Comparison of ENCODE assay signal across 9 cellular contexts in the genomic region with DNA sequence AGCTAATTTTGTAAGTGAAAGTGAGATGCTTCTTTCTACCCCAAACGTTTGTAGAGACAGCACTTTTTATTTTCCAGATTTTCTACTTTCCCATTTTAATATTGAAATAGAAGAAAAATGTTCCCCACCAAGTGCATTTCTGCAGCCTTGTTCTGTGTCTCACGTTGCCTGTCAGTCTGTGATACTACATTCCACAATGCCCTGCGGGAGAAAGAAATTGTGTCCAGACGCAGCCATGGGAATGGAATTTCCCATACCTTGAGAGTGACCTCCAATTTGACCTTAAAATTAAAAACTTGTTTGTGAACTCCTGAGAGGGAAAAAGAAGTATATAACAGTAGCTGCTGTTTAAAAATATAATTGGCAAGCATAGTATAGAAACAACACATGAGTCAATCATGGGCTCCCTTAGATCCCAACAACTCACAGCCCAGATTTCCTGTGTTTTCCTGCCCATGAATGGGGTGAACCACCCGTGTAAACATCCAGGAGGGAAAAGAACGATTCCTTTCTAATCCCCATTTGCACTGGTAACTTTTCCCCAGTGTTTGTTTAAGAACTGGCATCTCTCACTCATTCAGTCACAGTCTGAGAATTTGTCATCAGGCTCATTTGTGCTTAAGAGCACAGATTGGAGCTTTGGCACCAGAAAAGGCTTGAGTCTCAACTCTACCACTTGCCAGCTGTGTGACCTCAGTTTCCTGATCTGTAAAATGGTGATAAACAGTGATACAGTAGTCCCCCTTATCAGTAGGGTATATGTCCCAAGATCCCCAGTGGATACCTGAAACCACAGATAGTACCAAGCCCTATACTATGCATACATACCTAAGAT.
DNase-seq lines count a peak whose midpoint lies in the region; ATAC-seq lines count a peak whose summit lies in the region.
"Had no signal": no experiment of that assay in that cellular context is flagged by ENCODE, and none has a peak within 500 bp of the region (broad histone marks: within the 10 kb centered on the region; RNA-seq: fewer than 3 reads in every experiment).

No MANE protein-coding gene starts in this region.

- no peaks in the 10 kb centered on the region for H3K9me3 ChIP-seq in neuronal stem cell (replicated peaks in 1 of 2; ENCODE audit: control insufficient read depth in 2 of 2, insufficient read depth in 1 of 2, low read depth in 1 of 2, low read length in 2 of 2)

- no peaks in the 10 kb centered on the region for H3K79me1 ChIP-seq in neuronal stem cell (ENCODE audit: low read depth, low read length)

- no peak overlapping the region for H2BK12ac ChIP-seq in neuronal stem cell (ENCODE audit: low read length)

- H3K27ac ChIP-seq in neuronal stem cell (replicated peaks; ENCODE audit: low read length), result no peak overlapping the region

- no peak overlapping the region for H3K4ac ChIP-seq in neuronal stem cell (ENCODE audit: low read length)

- no peak overlapping the region for H2AK5ac ChIP-seq in neuronal stem cell (ENCODE audit: low read depth, low read length)

- no peak overlapping the region for H3K9ac ChIP-seq in neuronal stem cell (ENCODE audit: low read depth, low read length, poor library complexity)

- H2BK5ac ChIP-seq in neuronal stem cell (ENCODE audit: low read length), result no peak overlapping the region

- ATAC-seq in GM19328 (IDR thresholded peaks at IDR 0.05; ENCODE audit: unreplicated experiment) (peak; percentile 35), HG02678 (IDR thresholded peaks at IDR 0.05; ENCODE audit: unreplicated experiment) (peak; percentile 35), HG03521 (IDR thresholded peaks at IDR 0.05; ENCODE audit: unreplicated experiment) (peak; percentile 24), left cardiac atrium (no peak)
- ATAC-seq: T-helper 17 cell had no signal

- no peak overlapping the region for H3K4me3 ChIP-seq in neuronal stem cell (ENCODE audit: low read length in 2 of 2)

- H3K36me3 ChIP-seq in neuronal stem cell (replicated peaks in 1 of 2; ENCODE audit: control insufficient read depth in 2 of 2, insufficient read depth in 2 of 2, low read length in 2 of 2), result no peaks in the 10 kb centered on the region

- H4K91ac ChIP-seq in neuronal stem cell (ENCODE audit: low read depth, low read length, poor library complexity), result no peak overlapping the region

- DNase-seq in neuronal stem cell (ENCODE audit: low spot score) (no peak), dedifferentiated amniotic fluid mesenchymal stem cell (ENCODE audit: extremely low spot score) (no peak), iPS-NIHi7 (ENCODE audit: extremely low spot score) (no peak), activated gamma-delta T cell (lab: John Stamatoyannopoulos, UW) (no peak), left cardiac atrium (no peak)
- DNase-seq: T-helper 17 cell had no signal

- no peak overlapping the region for H2BK15ac ChIP-seq in neuronal stem cell (ENCODE audit: low read length)

- H4K8ac ChIP-seq in neuronal stem cell (ENCODE audit: low read depth, low read length), result no peak overlapping the region

- H3K4me1 ChIP-seq in neuronal stem cell (ENCODE audit: control insufficient read depth in 2 of 2, insufficient read depth in 1 of 2, low read depth in 1 of 2, low read length in 2 of 2), result peaks cover 12 to 21% of the 10 kb centered on the region in 2 donors

- no peak overlapping the region for H3K18ac ChIP-seq in neuronal stem cell (ENCODE audit: low read length)

- H3K27me3 ChIP-seq in neuronal stem cell (ENCODE audit: control insufficient read depth in 3 of 3, insufficient read depth in 3 of 3, low read depth in 1 of 3, low read length in 3 of 3), result no peaks in the 10 kb centered on the region

- H3K14ac ChIP-seq in neuronal stem cell (ENCODE audit: low read length), result no peak overlapping the region

- no peak overlapping the region for H3K23ac ChIP-seq in neuronal stem cell (ENCODE audit: low read depth, low read length, poor library complexity)

- peak overlapping the region; percentile 57 for H2AFZ ChIP-seq in neuronal stem cell (ENCODE audit: low read length)

- no CpG with 5 or more reads among the region's 6 CpGs for WGBS in neuronal stem cell (ENCODE audit: extremely low coverage in 2 of 2, insufficient read length in 2 of 2, insufficient replicate concordance in 1 of 2), 2 donors

- no peak overlapping the region for H3K4me2 ChIP-seq in neuronal stem cell (ENCODE audit: insufficient read depth, low read length, poor library complexity, severe bottlenecking)

- intact Hi-C loops in left cardiac atrium (cut with DNase I), result no loop called here

- H2BK120ac ChIP-seq in neuronal stem cell (ENCODE audit: low read depth, low read length), result no peak overlapping the region

Comparison
In these comparisons a context has a peak if more than half of its experiments do, and no peak if none do; other contexts are left out.
1. ATAC-seq: peak in GM19328 (single experiment), HG02678 (single experiment) and HG03521 (single experiment); none in left cardiac atrium (0 of 2).